ENCODE assay signal across 8 cellular contexts in genomic region chr3:156673732-156674045, GRCh38. TPM values are rescaled to one million over a fixed set of nuclear protein-coding genes. Genes with fewer than 3 reads are reported as not detected.
DNase-seq lines count a peak whose midpoint lies in the region; ATAC-seq, FAIRE-seq and TF ChIP-seq lines count a peak whose summit lies in the region.

No MANE protein-coding gene starts in this region.

- peaks cover 44% of the 10 kb centered on the region for H3K4me1 Mint-ChIP-seq in activated naive CD8-positive, alpha-beta T cell treated with anti-CD3 and anti-CD28 coated beads, Interleukin-2, amount 50 U/mL, for 24 hours

- no peaks in the 10 kb centered on the region for H3K27me3 ChIP-seq in SK-N-SH (ENCODE audit: insufficient read depth)
- H3K27me3 ChIP-seq in suprapubic skin, result no peaks in the 10 kb centered on the region

- intact Hi-C loops in kidney (cut with DNase I), result loop anchor here (10.0 kb wide), 1 partner anchor 401 kb away; no protein-coding TSS in a partner anchor

- no peak for TF ChIP-seq RAD21 in SK-N-SH (IDR thresholded peaks at IDR 0.05; ENCODE audit: low read length)

- H3K36me3 ChIP-seq in SK-N-SH (replicated peaks in 1 of 2; ENCODE audit: control insufficient read depth in 1 of 2, insufficient read depth in 2 of 2, low read length in 1 of 2) (peaks cover 7 to 12% of the 10 kb centered on the region in 2 experiments), kidney (ENCODE audit: control insufficient read depth in 1 of 2, insufficient read depth in 2 of 2, low read length in 2 of 2) (peaks cover 7% of the 10 kb centered on the region in 2 donors), suprapubic skin (peaks cover 8% of the 10 kb centered on the region)

- peak overlapping the region; percentile 77 for H3K4me2 ChIP-seq in SK-N-SH

- TF ChIP-seq EP300 in SK-N-SH (IDR thresholded peaks at IDR 0.05; ENCODE audit: borderline replicate concordance in 1 of 2, low read depth in 1 of 2, low read length in 1 of 2) (no peak), suprapubic skin (IDR thresholded peaks at IDR 0.05) (no peak)

- H3K9me3 ChIP-seq in SK-N-SH, result no peaks in the 10 kb centered on the region
- H3K9me3 ChIP-seq in kidney (ENCODE audit: control insufficient read depth in 1 of 2, low read length in 2 of 2), result no peaks in the 10 kb centered on the region
- H3K9me3 ChIP-seq in suprapubic skin, result no peaks in the 10 kb centered on the region

- H3K4me3 Mint-ChIP-seq in activated naive CD8-positive, alpha-beta T cell treated with anti-CD3 and anti-CD28 coated beads, Interleukin-2, amount 50 U/mL, for 24 hours, result peak overlapping the region; percentile 95

- peak overlapping the region; percentile 95 for H3K27ac Mint-ChIP-seq in activated naive CD8-positive, alpha-beta T cell treated with anti-CD3 and anti-CD28 coated beads, Interleukin-2, amount 50 U/mL, for 24 hours

- peak overlapping the region; percentile 84 for H2AFZ ChIP-seq in SK-N-SH (ENCODE audit: low read depth)

- H3K4me3 ChIP-seq in SK-N-SH (ENCODE audit: low read depth in 2 of 2, low read length in 1 of 2) (peak overlapping the region; percentile 89 to 91), kidney (ENCODE audit: low read length in 2 of 2) (peak overlapping the region; percentile 72 to 80), suprapubic skin (peak overlapping the region; percentile 80)

- H3K4me1 ChIP-seq in SK-N-SH (ENCODE audit: control insufficient read depth in 1 of 2, insufficient read depth in 2 of 2, low read depth in 1 of 2, low read length in 1 of 2), result peaks cover 0 to 7% of the 10 kb centered on the region in 2 experiments; a peak in 2 of 4 replicates
- H3K4me1 ChIP-seq in kidney (ENCODE audit: control insufficient read depth in 1 of 2, insufficient read depth in 1 of 2, low read depth in 1 of 2, low read length in 2 of 2), result peaks cover 2 to 5% of the 10 kb centered on the region in 2 donors
- peaks cover 37% of the 10 kb centered on the region for H3K4me1 ChIP-seq in suprapubic skin

- peaks cover 17% of the 10 kb centered on the region for H3K36me3 Mint-ChIP-seq in activated naive CD8-positive, alpha-beta T cell treated with anti-CD3 and anti-CD28 coated beads, Interleukin-2, amount 50 U/mL, for 24 hours (ENCODE audit: low read depth)

- POLR2A ChIA-PET in SK-N-SH (lab: Yijun Ruan, JAX), result interaction anchor here (1.6 kb wide), 1 partner anchor 415 kb away, joined by 13 read pairs; no protein-coding TSS in a partner anchor

- H3K27ac ChIP-seq in SK-N-SH (ENCODE audit: low read depth in 2 of 2, low read length in 1 of 2) (peak overlapping the region; percentile 86 to 89), kidney (ENCODE audit: low read depth in 2 of 2, low read length in 2 of 2) (peak overlapping the region; percentile 71 to 90), suprapubic skin (peak overlapping the region; percentile 98)

- TF ChIP-seq POLR2A in suprapubic skin (IDR thresholded peaks at IDR 0.05), result no peak

- WGBS in SK-N-SH (ENCODE audit: low lambda C conversion rate), result 21% methylated on average over 8 of the region's 10 CpGs
- 8% methylated on average over 10 of the region's 10 CpGs for WGBS in suprapubic skin

- DNase-seq in SK-N-SH (no peak), kidney (no peak), suprapubic skin (ENCODE audit: low spot score in 2 of 2) (no peak), DMS53 treated with DMSO at 0.1 percent for 48 hours (lab: John Stamatoyannopoulos, UW; ENCODE audit: unreplicated experiment) (no peak), D721Med (ENCODE audit: insufficient read length, low spot score) (no peak)
- DNase-seq in activated naive CD8-positive, alpha-beta T cell treated with anti-CD3 and anti-CD28 coated beads, Interleukin-2, amount 50 U/mL, for 24 hours, result no peak

- ATAC-seq in SK-N-SH treated with all-trans-retinoic acid at 6 μM for 48 hours, result no peak
- no peak for ATAC-seq in activated naive CD8-positive, alpha-beta T cell treated with anti-CD3 and anti-CD28 coated beads, Interleukin-2, amount 50 U/mL, for 24 hours
- no peak for ATAC-seq in HG02885 (IDR thresholded peaks at IDR 0.05; ENCODE audit: poor library complexity, unreplicated experiment)

- H3K9me2 ChIP-seq in SK-N-SH, result no peaks in the 10 kb centered on the region

- no peaks in the 10 kb centered on the region for H3K9me3 Mint-ChIP-seq in activated naive CD8-positive, alpha-beta T cell treated with anti-CD3 and anti-CD28 coated beads, Interleukin-2, amount 50 U/mL, for 24 hours

- CTCF ChIA-PET in SK-N-SH (lab: Yijun Ruan, JAX), result interaction anchor here (0.6 to 5.6 kb wide), 42 partner anchors 9 to 666 kb away, joined by 3 to 75 read pairs (median 4); partner anchors contain the start of gene SSR3

- no peak for TF ChIP-seq CTCF in SK-N-SH (IDR thresholded peaks at IDR 0.05)
- no peak for TF ChIP-seq CTCF in kidney (IDR thresholded peaks at IDR 0.05; ENCODE audit: borderline replicate concordance, extremely low read depth, insufficient read depth)
- no peak for TF ChIP-seq CTCF in suprapubic skin (IDR thresholded peaks at IDR 0.05)
- no peak for TF ChIP-seq CTCF in D721Med (IDR thresholded peaks at IDR 0.05; ENCODE audit: insufficient read depth, missing control alignments)

- peak overlapping the region; percentile 79; the same call in 1 of the 2 replicates for H3K9ac ChIP-seq in SK-N-SH
- H3K9ac ChIP-seq in kidney (ENCODE audit: low read length in 2 of 2), result peak overlapping the region in 1 of 2 donors; percentile 68

- H4K20me1 ChIP-seq in SK-N-SH (ENCODE audit: insufficient read depth), result peaks cover 13% of the 10 kb centered on the region

- no peaks in the 10 kb centered on the region for H3K27me3 Mint-ChIP-seq in activated naive CD8-positive, alpha-beta T cell treated with anti-CD3 and anti-CD28 coated beads, Interleukin-2, amount 50 U/mL, for 24 hours

- no peak for FAIRE-seq in kidney (lab: Jason Lieb, UNC)
- no peak for FAIRE-seq in D721Med (lab: Jason Lieb, UNC)

- peaks cover 8% of the 10 kb centered on the region for H3F3A ChIP-seq in SK-N-SH (replicated peaks; ENCODE audit: insufficient read depth)

- peaks cover 42% of the 10 kb centered on the region for H3K79me2 ChIP-seq in SK-N-SH (ENCODE audit: insufficient read depth)

TF ChIP-seq in SK-N-SH, 30 proteins besides CTCF, POLR2A, EP300 and RAD21:
- TF ChIP-seq USF1 (IDR thresholded peaks at IDR 0.05; ENCODE audit: borderline replicate concordance, low read depth), result no peak
- TF ChIP-seq MAX (IDR thresholded peaks at IDR 0.05; ENCODE audit: low read depth), result no peak
- no peak for TF ChIP-seq JUND (IDR thresholded peaks at IDR 0.05)
- no peak for TF ChIP-seq RCOR1 (IDR thresholded peaks at IDR 0.05; ENCODE audit: low read length)

TF ChIP-seq in SK-N-SH treated with all-trans-retinoic acid at 6 μM for 48 hours, 23 proteins besides CTCF, POLR2A, EP300 and RAD21:
- TF ChIP-seq ISL1 (CRISPR knock-in tag; IDR thresholded peaks at IDR 0.05) (no peak), PPARA (CRISPR knock-in tag; IDR thresholded peaks at IDR 0.05; ENCODE audit: borderline replicate concordance) (no peak), GLIS3 (CRISPR knock-in tag; IDR thresholded peaks at IDR 0.05) (no peak), OSR1 (CRISPR knock-in tag; IDR thresholded peaks at IDR 0.05) (no peak), CSDC2 (CRISPR knock-in tag; IDR thresholded peaks at IDR 0.05) (no peak), TOX (CRISPR knock-in tag; IDR thresholded peaks at IDR 0.05; ENCODE audit: borderline replicate concordance) (no peak), ESRRG (CRISPR knock-in tag; IDR thresholded peaks at IDR 0.05) (no peak), TSHZ2 (CRISPR knock-in tag; IDR thresholded peaks at IDR 0.05) (no peak), ZFP3 (CRISPR knock-in tag; IDR thresholded peaks at IDR 0.05) (no peak), BACH2 (CRISPR knock-in tag; IDR thresholded peaks at IDR 0.05; ENCODE audit: borderline replicate concordance) (no peak), ZNF8 (CRISPR knock-in tag; IDR thresholded peaks at IDR 0.05) (no peak), ZNF565 (CRISPR knock-in tag; conservative IDR thresholded peaks at IDR 0.05; ENCODE audit: low read depth) (no peak), ZC3H10 (CRISPR knock-in tag; IDR thresholded peaks at IDR 0.05) (no peak), TCF4 (CRISPR knock-in tag; IDR thresholded peaks at IDR 0.05; ENCODE audit: borderline replicate concordance) (no peak)
TF ChIP-seq in SK-N-SH treated with all-trans-retinoic acid at 6 μM for 48 hours: peak in this region for 0.

RNA-seq across cellular contexts. Expression of gene TIPARP, which starts 0.7 kb away (rescaled TPM):
- polyA plus RNA-seq in SK-N-SH (2012; rRNA removed), result 6.2 TPM in 2 replicates
- polyA plus RNA-seq in SK-N-SH (2012; cell fraction: cytosol; rRNA removed), result 6.5 and 10.8 TPM in 2 replicates
- 3.7 and 11.4 TPM in 2 replicates for polyA plus RNA-seq in SK-N-SH (2012; cell fraction: nucleus; rRNA removed)
- total RNA-seq in kidney, result 21.8 TPM
- 9.5 TPM for polyA plus RNA-seq in kidney (ENCODE audit: insufficient read depth, low read depth, low replicate concordance)
- 100 to 1,000 TPM in 3 of 4 donors, 10 to 100 TPM in 1; 85.5 to 152 (median 140) TPM for total RNA-seq in suprapubic skin
